Comparison of ENCODE assay signal across 12 cellular contexts in the genomic region with DNA sequence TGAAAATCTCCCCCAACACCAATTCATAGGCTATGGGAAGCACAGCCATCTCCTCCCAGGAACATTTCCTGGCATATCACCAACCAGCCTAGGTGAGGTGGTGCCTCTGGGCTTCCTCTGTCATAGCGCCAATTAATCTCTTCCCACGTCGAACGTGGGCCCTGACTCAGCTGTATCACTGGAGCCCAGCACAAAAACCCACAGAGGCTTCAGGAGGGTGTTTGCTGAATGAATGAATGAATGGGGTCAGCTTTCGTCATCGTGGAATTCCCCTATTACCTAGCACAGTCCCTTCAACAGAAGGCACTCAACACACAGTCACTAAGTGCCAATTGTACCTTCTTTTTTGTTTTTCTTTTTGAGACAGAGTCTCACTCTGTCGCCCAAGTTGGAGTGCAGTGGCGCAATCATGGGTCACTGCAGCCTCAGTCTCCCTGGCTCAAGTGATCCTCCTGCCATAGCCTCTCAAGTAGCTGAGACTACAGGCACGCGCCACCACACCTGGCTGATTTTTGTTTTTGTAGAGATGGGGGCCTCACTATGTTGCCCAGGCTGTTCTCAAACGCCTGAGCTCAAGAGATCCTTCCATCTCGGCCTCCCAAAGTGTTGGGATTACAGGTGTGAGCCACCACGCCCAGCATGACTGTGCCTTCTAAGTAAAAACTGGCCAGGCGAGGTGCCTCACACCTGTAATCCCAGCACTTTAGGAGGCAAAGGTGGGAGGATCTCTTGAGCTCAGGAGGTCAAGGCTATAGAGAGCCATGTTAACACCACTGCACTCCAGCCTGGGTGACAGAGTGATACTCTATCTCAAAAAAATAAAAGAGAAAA. TPM values are rescaled to one million over a fixed set of nuclear protein-coding genes. Genes with fewer than 3 reads are reported as not detected.
DNase-seq lines count a peak whose midpoint lies in the region; TF ChIP-seq lines count a peak whose summit lies in the region.
"Had no signal": no experiment of that assay in that cellular context is flagged by ENCODE, and none has a peak within 500 bp of the region (broad histone marks: within the 10 kb centered on the region; RNA-seq: fewer than 3 reads in every experiment).

No MANE protein-coding gene starts in this region.

- H3K4me3 ChIP-seq in CD4-positive, alpha-beta memory T cell (ENCODE audit: low read length in 2 of 2) = peak overlapping the region in 1 of 2 donors; percentile 4
- H3K4me3 ChIP-seq in skeletal muscle satellite cell (ENCODE audit: low read length) (no peak overlapping the region), uterus (no peak overlapping the region)

- H3K4me3 Mint-ChIP-seq in CD4-positive, alpha-beta memory T cell = peak overlapping the region in 7 of 8 donors; percentile 83 to 93 (median 87)

- no peaks in the 10 kb centered on the region for H3K9me3 Mint-ChIP-seq in CD4-positive, alpha-beta memory T cell

- H3K36me3 ChIP-seq in CD4-positive, alpha-beta memory T cell (ENCODE audit: insufficient read depth, low read length) = peaks cover 4% of the 10 kb centered on the region
- no peaks in the 10 kb centered on the region for H3K36me3 ChIP-seq in skeletal muscle satellite cell (ENCODE audit: insufficient read depth, low read length)
- no peaks in the 10 kb centered on the region for H3K36me3 ChIP-seq in uterus

- no peak for TF ChIP-seq POLR2A in uterus (IDR thresholded peaks at IDR 0.05)

- CTCF ChIA-PET in CD4-positive, alpha-beta memory T cell (lab: Charles Lee; ENCODE audit: partially characterized antibody) = interaction anchor here (1.1 to 2.4 kb wide), 6 partner anchors 9 to 137 kb away, joined by 3 to 13 read pairs (median 8); a partner anchor contains a TSS

- peak overlapping the region; percentile 23 for H3K9ac ChIP-seq in skeletal muscle satellite cell (ENCODE audit: low read depth, low read length)

- peaks cover 0 to 7% of the 10 kb centered on the region in 2 donors for H3K36me3 Mint-ChIP-seq in CD4-positive, alpha-beta memory T cell

- no peaks in the 10 kb centered on the region for H3K27me3 Mint-ChIP-seq in CD4-positive, alpha-beta memory T cell

- intact Hi-C loops in CD4-positive, alpha-beta memory T cell (cut with micrococcal nuclease) = no loop called here
- intact Hi-C loops in uterus (cut with DNase I; ENCODE audit: low total_unique reads) = no loop called here

- DNase-seq in CD4-positive, alpha-beta memory T cell = peak in 4 of 5 donors; percentile 54 to 88 (median 64)
- DNase-seq in T follicular helper cell (ENCODE audit: low read depth) (peak; percentile 53), amniotic epithelial cell (ENCODE audit: low read depth) (peak; percentile 34), uterus (no peak), NCI-H2107 (lab: John Stamatoyannopoulos, UW) (no peak), NCI-H2196 treated with DMSO at 0.1 percent for 48 hours (lab: John Stamatoyannopoulos, UW; ENCODE audit: unreplicated experiment) (no peak), NCI-H446 treated with DMSO at 0.1 percent for 48 hours (lab: John Stamatoyannopoulos, UW) (no peak)
- DNase-seq: DMS79 treated with DMSO at 0.1 percent for 48 hours, GOT3, left ventricle myocardium superior, NCI-H2029 treated with DMSO at 0.1 percent for 48 hours had no signal

- H3K4me1 Mint-ChIP-seq in CD4-positive, alpha-beta memory T cell = peaks cover 20 to 59% (median 36%) of the 10 kb centered on the region in 4 donors

- POLR2A ChIA-PET in CD4-positive, alpha-beta memory T cell (lab: Charles Lee; ENCODE audit: partially characterized antibody) = interaction anchor here (0.7 to 4.5 kb wide), 14 partner anchors 9 to 137 kb away, joined by 3 to 78 read pairs (median 4); a partner anchor contains a TSS

- no peaks in the 10 kb centered on the region for H3K9me3 ChIP-seq in CD4-positive, alpha-beta memory T cell (ENCODE audit: control insufficient read depth in 1 of 2, low read length in 2 of 2)
- H3K9me3 ChIP-seq in skeletal muscle satellite cell (replicated peaks; ENCODE audit: low read length) = no peaks in the 10 kb centered on the region
- H3K9me3 ChIP-seq in uterus = no peaks in the 10 kb centered on the region

- no peak for TF ChIP-seq CTCF in uterus (IDR thresholded peaks at IDR 0.05)

- H3K27ac ChIP-seq in CD4-positive, alpha-beta memory T cell (ENCODE audit: low read depth, low read length) = peak overlapping the region; percentile 77
- no peak overlapping the region for H3K27ac ChIP-seq in uterus

- H3K4me2 ChIP-seq in skeletal muscle satellite cell (ENCODE audit: low read length) = no peak overlapping the region

- H3K27me3 ChIP-seq in CD4-positive, alpha-beta memory T cell (ENCODE audit: insufficient read depth, low read length) = no peaks in the 10 kb centered on the region
- H3K27me3 ChIP-seq in skeletal muscle satellite cell (ENCODE audit: control insufficient read depth, insufficient read depth, low read length) (no peaks in the 10 kb centered on the region), uterus (no peaks in the 10 kb centered on the region)

- H3K27ac Mint-ChIP-seq in CD4-positive, alpha-beta memory T cell = peak overlapping the region; percentile 96 to 99 (median 99)

- H3K4me1 ChIP-seq in CD4-positive, alpha-beta memory T cell (ENCODE audit: insufficient read depth, low read length) = peaks cover 52% of the 10 kb centered on the region
- peaks cover 17% of the 10 kb centered on the region for H3K4me1 ChIP-seq in skeletal muscle satellite cell (ENCODE audit: control insufficient read depth, insufficient read depth, low read length)
- H3K4me1 ChIP-seq in uterus = peaks cover 0 to 3% of the 10 kb centered on the region in 2 donors

RNA-seq across cellular contexts. Expression of a gene that starts 4.1 kb away (rescaled TPM):
- total RNA-seq in CD4-positive, alpha-beta memory T cell = 10 to 100 TPM; 21.4 to 22.7 TPM
- polyA plus RNA-seq in CD4-positive, alpha-beta memory T cell = 10 to 100 TPM; 31.7 to 33.8 TPM
- 3.8 and 11.4 TPM in 2 replicates for total RNA-seq in skeletal muscle satellite cell (2012; rRNA removed)
- 10 to 100 TPM in 3 of 4 donors, 1 to 10 TPM in 1; 9.6 to 27.1 (median 12.5) TPM for total RNA-seq in uterus

RNA-seq across cellular contexts. Expression of a gene that starts 9.2 kb away (rescaled TPM):
- total RNA-seq in CD4-positive, alpha-beta memory T cell = 10 to 100 TPM; 28.9 to 29.3 TPM
- polyA plus RNA-seq in CD4-positive, alpha-beta memory T cell = 1 to 10 TPM; 4.2 to 8.8 TPM
- total RNA-seq in skeletal muscle satellite cell (2012; rRNA removed) = 6.6 and 8.1 TPM in 2 replicates
- 10 to 100 TPM in 2 of 4 donors, 1 to 10 TPM in 2; 1.5 to 11.3 (median 7.3) TPM for total RNA-seq in uterus

RNA-seq across cellular contexts. Expression of a gene that starts 18.1 kb away (rescaled TPM):
- 10 to 100 TPM; 33.4 to 34.2 TPM for total RNA-seq in CD4-positive, alpha-beta memory T cell
- polyA plus RNA-seq in CD4-positive, alpha-beta memory T cell = 1 to 10 TPM; 1.7 to 3.4 TPM
- total RNA-seq in skeletal muscle satellite cell (2012; rRNA removed) = 6.8 and 7.2 TPM in 2 replicates
- 10 to 100 TPM in 2 of 4 donors, 1 to 10 TPM in 2; 6.8 to 37.4 (median 15.2) TPM for total RNA-seq in uterus

RNA-seq across cellular contexts. Expression of a gene that starts 32.7 kb away (rescaled TPM):
- total RNA-seq in CD4-positive, alpha-beta memory T cell = 10 to 100 TPM; 15.7 to 17.8 TPM
- 1 to 10 TPM; 7.8 to 8.8 TPM for polyA plus RNA-seq in CD4-positive, alpha-beta memory T cell
- 4.6 and 7.0 TPM in 2 replicates for total RNA-seq in skeletal muscle satellite cell (2012; rRNA removed)
- 10 to 100 TPM in 2 of 4 donors, 1 to 10 TPM in 2; 3.8 to 16.1 (median 10.2) TPM for total RNA-seq in uterus

RNA-seq across cellular contexts. Expression of a gene that starts 41.0 kb away (rescaled TPM):
- total RNA-seq in CD4-positive, alpha-beta memory T cell = 1 to 10 TPM; 5.8 to 6.1 TPM
- polyA plus RNA-seq in CD4-positive, alpha-beta memory T cell = 1 to 10 TPM in 1 of 2 donors, under 1 TPM in 1; 0.69 to 1.7 TPM
- total RNA-seq in skeletal muscle satellite cell (2012; rRNA removed) = 15.7 and 17.7 TPM in 2 replicates
- 10 to 100 TPM in 3 of 4 donors, 1 to 10 TPM in 1; 8.8 to 41.3 (median 28.5) TPM for total RNA-seq in uterus

Comparison
In these comparisons a context has a peak if more than half of its experiments do, and no peak if none do; other contexts are left out.
1. DNase-seq: peak in CD4-positive, alpha-beta memory T cell (4 of 5), T follicular helper cell (single experiment) and amniotic epithelial cell (single experiment); none in uterus (0 of 2), NCI-H2107 (single experiment), NCI-H2196 treated with DMSO at 0.1 percent for 48 hours (single experiment) and NCI-H446 treated with DMSO at 0.1 percent for 48 hours (single experiment).